ENCODE assay signal across 8 cellular contexts in the genomic region with DNA sequence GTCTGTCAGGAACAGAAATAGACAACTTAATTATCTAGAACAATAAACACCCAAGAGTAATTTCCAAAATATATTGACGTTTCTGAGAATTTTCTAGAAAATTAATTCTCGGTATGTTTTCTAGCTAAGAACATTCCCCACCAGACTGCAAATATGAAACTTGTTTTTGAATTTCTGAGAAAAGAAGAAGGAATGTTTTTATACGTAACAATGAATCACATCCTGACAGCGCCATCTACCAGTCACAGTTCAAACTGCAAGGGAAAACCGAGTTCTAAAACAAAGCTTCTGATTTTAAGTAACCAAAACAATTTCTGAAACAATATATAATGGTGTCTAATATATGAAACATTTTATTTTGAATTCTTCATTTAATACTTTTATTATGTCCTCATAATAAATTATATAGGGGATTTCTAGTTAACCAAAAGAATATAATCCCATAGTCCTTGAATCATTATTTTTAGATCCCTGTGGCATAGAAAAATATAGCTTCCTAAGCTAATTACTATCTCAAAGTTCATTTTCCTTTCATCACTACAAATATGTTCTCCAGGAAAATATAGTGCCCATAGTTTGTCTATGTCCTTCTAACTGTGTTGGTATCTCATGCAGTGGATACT. TPM values are rescaled to one million over a fixed set of nuclear protein-coding genes. Genes with fewer than 3 reads are reported as not detected.
DNase-seq lines count a peak whose midpoint lies in the region; ATAC-seq and TF ChIP-seq lines count a peak whose summit lies in the region.

No MANE protein-coding gene starts in this region.

- DNase-seq in cardiac muscle cell (ENCODE audit: low read depth in 1 of 2, low spot score in 1 of 2) (peak; percentile 20 to 74), cardiac septum (ENCODE audit: low spot score) (no peak), NCI-H146 (lab: John Stamatoyannopoulos, UW) (peak; percentile 25), iris pigment epithelial cell (ENCODE audit: low read depth) (peak; percentile 55), uterus (peak; percentile 22 to 29)
- DNase-seq in activated CD4-positive, alpha-beta T cell treated with anti-CD3 and anti-CD28 coated beads, Interleukin-2, amount 50 U/mL, for 48 hours = peak; percentile 1 to 25
- no peak for DNase-seq in activated naive CD4-positive, alpha-beta T cell treated with anti-CD3 and anti-CD28 coated beads, Interleukin-2, amount 50 U/mL, for 16 hours

- TF ChIP-seq POLR2A in uterus (IDR thresholded peaks at IDR 0.05) = no peak

- H3K27ac ChIP-seq in cardiac muscle cell = no peak overlapping the region
- H3K27ac ChIP-seq in uterus = no peak overlapping the region

- TF ChIP-seq CTCF in cardiac muscle cell (IDR thresholded peaks at IDR 0.05; ENCODE audit: low read depth, low read length) = peak; percentile 74
- TF ChIP-seq CTCF in uterus (IDR thresholded peaks at IDR 0.05) = peak; percentile 47 to 62 (median 54)

- no peak for ATAC-seq in GM21528 (IDR thresholded peaks at IDR 0.05; ENCODE audit: low FRiP score, unreplicated experiment)

- H3K36me3 ChIP-seq in cardiac muscle cell = no peaks in the 10 kb centered on the region
- H3K36me3 ChIP-seq in uterus = no peaks in the 10 kb centered on the region

- no peak overlapping the region for H3K4me3 ChIP-seq in cardiac muscle cell
- H3K4me3 ChIP-seq in uterus = no peak overlapping the region

- H3K9me3 ChIP-seq in cardiac muscle cell (ENCODE audit: low read depth) (no peaks in the 10 kb centered on the region), uterus (no peaks in the 10 kb centered on the region)

- H3K4me1 ChIP-seq in cardiac muscle cell (ENCODE audit: low read depth) = peaks cover 6% of the 10 kb centered on the region
- H3K4me1 ChIP-seq in uterus = no peaks in the 10 kb centered on the region

- no peaks in the 10 kb centered on the region for H3K27me3 ChIP-seq in cardiac muscle cell
- H3K27me3 ChIP-seq in uterus = no peaks in the 10 kb centered on the region

- intact Hi-C loops in cardiac septum (cut with DNase I) (loop anchor here (10.0 kb wide), 1 partner anchor 396 kb away; no protein-coding TSS in a partner anchor), uterus (cut with DNase I; ENCODE audit: low total_unique reads) (no loop called here)

RNA-seq across cellular contexts. Expression of a gene that starts 34.5 kb away (rescaled TPM):
- total RNA-seq in cardiac muscle cell (0.25 TPM in 1 of 2 replicates, not detected in the other), cardiac septum (6.9 TPM), uterus (10 to 100 TPM in 1 of 4 donors, 1 to 10 TPM in 2, under 1 TPM in 1; 0.51 to 16.9 (median 5.7) TPM)
- 0.34 and 0.52 TPM in 2 replicates for polyA plus RNA-seq in cardiac muscle cell

Comparison
In these comparisons a context has a peak if more than half of its experiments do, and no peak if none do; other contexts are left out.
1. DNase-seq: peak in cardiac muscle cell (2 of 2), NCI-H146 (single experiment), activated CD4-positive, alpha-beta T cell treated with anti-CD3 and anti-CD28 coated beads, Interleukin-2, amount 50 U/mL, for 48 hours (2 of 2), iris pigment epithelial cell (single experiment) and uterus (2 of 2); none in cardiac septum (single experiment) and activated naive CD4-positive, alpha-beta T cell treated with anti-CD3 and anti-CD28 coated beads, Interleukin-2, amount 50 U/mL, for 16 hours (single experiment).